Comparison of ENCODE assay signal across 2 cellular contexts in the genomic region with DNA sequence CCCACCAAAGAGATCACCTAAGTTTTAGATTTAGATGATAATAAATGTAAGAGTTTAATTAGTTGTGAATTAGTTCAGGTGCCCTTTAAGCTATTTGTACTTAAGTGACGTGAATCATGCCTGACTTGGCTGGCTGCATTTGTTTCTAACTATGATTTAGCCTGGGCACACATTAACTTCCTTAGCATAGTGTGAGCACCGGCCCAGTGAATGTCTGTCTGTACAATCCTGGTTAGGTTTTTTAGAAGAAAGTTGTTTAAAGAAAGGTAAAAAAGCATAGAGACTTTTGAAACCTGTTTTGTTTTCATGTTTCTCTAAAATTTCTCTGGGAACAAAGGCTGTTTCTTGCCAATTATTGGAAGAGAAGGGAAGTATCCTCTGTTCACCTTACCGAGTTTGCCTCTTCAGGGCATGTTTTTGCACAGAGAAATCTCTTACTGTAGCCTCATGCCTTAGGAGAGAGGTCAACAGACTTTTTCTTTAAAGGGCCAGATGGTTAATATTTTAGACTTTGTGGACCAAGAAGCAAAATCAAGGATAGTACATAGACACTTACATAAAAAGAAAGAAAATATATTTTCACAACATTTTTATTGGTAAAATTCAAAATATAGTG.
TF ChIP-seq lines count a peak whose summit lies in the region.

No MANE protein-coding gene starts in this region.

TF ChIP-seq in IMR-90, 13 proteins besides CTCF, POLR2A, EP300 and RAD21:
- TF ChIP-seq ELK1 (IDR thresholded peaks at IDR 0.05; ENCODE audit: borderline replicate concordance, low read depth, low read length) (no peak), NFE2L2 (IDR thresholded peaks at IDR 0.05; ENCODE audit: low read depth, low read length) (no peak), CEBPB (IDR thresholded peaks at IDR 0.05; ENCODE audit: low read depth, low read length) (no peak), SMC3 (IDR thresholded peaks at IDR 0.05; ENCODE audit: low read depth, low read length) (no peak), BHLHE40 (IDR thresholded peaks at IDR 0.05; ENCODE audit: low read depth, low read length) (no peak), USF2 (IDR thresholded peaks at IDR 0.05; ENCODE audit: low read depth, low read length) (no peak), CHD1 (IDR thresholded peaks at IDR 0.05; ENCODE audit: low read depth, low read length) (no peak), MAZ (IDR thresholded peaks at IDR 0.05; ENCODE audit: borderline replicate concordance, low read depth, low read length) (no peak)

TF ChIP-seq in HepG2, 621 proteins besides CTCF, POLR2A, EP300 and RAD21:
- TF ChIP-seq PHB2 (IDR thresholded peaks at IDR 0.05; ENCODE audit: partially characterized antibody) = no peak
- TF ChIP-seq JUN (CRISPR knock-in tag; IDR thresholded peaks at IDR 0.05) = no peak
- no peak for TF ChIP-seq ZNF83 (CRISPR knock-in tag; IDR thresholded peaks at IDR 0.05; ENCODE audit: borderline replicate concordance)
- TF ChIP-seq ZXDC (CRISPR knock-in tag; IDR thresholded peaks at IDR 0.05) = no peak
- TF ChIP-seq, protein P1, sequence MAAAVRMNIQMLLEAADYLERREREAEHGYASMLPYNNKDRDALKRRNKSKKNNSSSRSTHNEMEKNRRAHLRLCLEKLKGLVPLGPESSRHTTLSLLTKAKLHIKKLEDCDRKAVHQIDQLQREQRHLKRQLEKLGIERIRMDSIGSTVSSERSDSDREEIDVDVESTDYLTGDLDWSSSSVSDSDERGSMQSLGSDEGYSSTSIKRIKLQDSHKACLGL (CRISPR knock-in tag; IDR thresholded peaks at IDR 0.05) = no peak
TF ChIP-seq in HepG2: peak in this region for 0.
